ENCODE assay signal across 18 cellular contexts in the genomic region with DNA sequence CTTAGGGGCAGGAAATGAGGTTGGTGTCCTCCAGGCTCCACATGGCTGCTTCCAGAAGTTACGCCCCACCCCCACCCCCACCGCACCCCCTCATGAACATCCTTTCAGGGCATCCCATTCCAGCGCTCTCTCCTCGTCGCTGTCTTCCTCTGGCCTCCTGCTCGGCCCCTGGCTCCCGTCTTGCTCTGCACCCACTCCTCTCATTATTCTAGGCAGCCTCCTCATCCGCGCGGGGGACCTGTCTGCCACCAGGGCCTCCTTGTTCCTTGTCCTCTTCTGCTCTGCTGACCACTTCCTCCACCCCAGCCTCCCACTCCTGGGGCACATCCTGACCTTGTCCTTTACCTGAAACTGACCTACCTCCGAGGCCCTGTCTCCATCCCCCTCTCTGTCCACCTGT. TPM values are rescaled to one million over a fixed set of nuclear protein-coding genes. Genes with fewer than 3 reads are reported as not detected.
DNase-seq lines count a peak whose midpoint lies in the region; ATAC-seq and TF ChIP-seq lines count a peak whose summit lies in the region.
"Had no signal": no experiment of that assay in that cellular context is flagged by ENCODE, and none has a peak within 500 bp of the region (broad histone marks: within the 10 kb centered on the region; RNA-seq: fewer than 3 reads in every experiment).

No MANE protein-coding gene starts in this region.

- TF ChIP-seq POLR2A in body of pancreas (IDR thresholded peaks at IDR 0.05) (no peak), stomach (IDR thresholded peaks at IDR 0.05) (no peak)

- peaks cover 28% of the 10 kb centered on the region for H3K4me1 ChIP-seq in GM23248 (ENCODE audit: insufficient read depth)
- peaks cover 40% of the 10 kb centered on the region for H3K4me1 ChIP-seq in body of pancreas
- H3K4me1 ChIP-seq in liver (ENCODE audit: control insufficient read depth in 4 of 4, insufficient read depth in 4 of 4, low read length in 3 of 4) = peaks cover 6 to 28% (median 20%) of the 10 kb centered on the region in 4 donors
- peaks cover 32 to 50% (median 43%) of the 10 kb centered on the region in 4 donors for H3K4me1 ChIP-seq in stomach

- H3K9me3 ChIP-seq in GM23248 (ENCODE audit: low read depth) (no peaks in the 10 kb centered on the region), body of pancreas (no peaks in the 10 kb centered on the region), liver (ENCODE audit: control insufficient read depth in 4 of 4, low read length in 3 of 4) (no peaks in the 10 kb centered on the region), stomach (no peaks in the 10 kb centered on the region)
- H3K9me3 ChIP-seq: testis had no signal

- H2AFZ ChIP-seq in GM23248 = no peak overlapping the region

- H3K4me2 ChIP-seq in GM23248 (ENCODE audit: unreplicated experiment) = no peak overlapping the region

- H3K36me3 ChIP-seq in GM23248 (ENCODE audit: low read depth) (no peaks in the 10 kb centered on the region), body of pancreas (replicated peaks in 1 of 2; ENCODE audit: insufficient read depth in 1 of 2, low read depth in 2 of 2) (no peaks in the 10 kb centered on the region), liver (ENCODE audit: control insufficient read depth in 4 of 4, insufficient read depth in 3 of 4, low read depth in 1 of 4, low read length in 3 of 4) (no peaks in the 10 kb centered on the region), stomach (no peaks in the 10 kb centered on the region)

- no peak for TF ChIP-seq CTCF in body of pancreas (IDR thresholded peaks at IDR 0.05)
- no peak for TF ChIP-seq CTCF in liver (IDR thresholded peaks at IDR 0.05; ENCODE audit: low read depth, low read length, missing input control)
- no peak for TF ChIP-seq CTCF in stomach (IDR thresholded peaks at IDR 0.05)

- H3K27ac ChIP-seq in GM23248 = peak overlapping the region; percentile 70
- peak overlapping the region; percentile 94 to 99 (median 98) for H3K27ac ChIP-seq in body of pancreas
- peak overlapping the region; percentile 38 to 84 for H3K27ac ChIP-seq in liver (ENCODE audit: low read depth in 1 of 2, low read length in 2 of 2)
- peak overlapping the region; percentile 62 to 96 (median 92) for H3K27ac ChIP-seq in stomach
- H3K27ac ChIP-seq: dorsolateral prefrontal cortex, testis had no signal

- H4K20me1 ChIP-seq in GM23248 (ENCODE audit: insufficient read depth) = no peaks in the 10 kb centered on the region

- TF ChIP-seq RAD21 in liver (IDR thresholded peaks at IDR 0.05) = no peak

- 94 to 98% methylated on average over 6 to 11 of the region's 11 CpGs for WGBS in GM23248 (ENCODE audit: low coverage in 1 of 2, low lambda C conversion rate in 2 of 2, missing lambda C conversion rate in 2 of 2), 2 experiments
- 78 to 82% methylated on average over 9 to 11 of the region's 11 CpGs for WGBS in body of pancreas, 2 donors
- 96% methylated on average over 11 of the region's 11 CpGs for WGBS in liver
- WGBS in stomach, 5 donors = 88 to 96% (median 90%) methylated on average over 11 of the region's 11 CpGs

- no peak for TF ChIP-seq EP300 in stomach (IDR thresholded peaks at IDR 0.05)

- in situ Hi-C loops in GM23248 (cut with MboI) = loop anchor here (10.0 kb wide), 1 partner anchor 296 kb away; no protein-coding TSS in a partner anchor

- H3K4me3 ChIP-seq in GM23248 = no peak overlapping the region
- H3K4me3 ChIP-seq in body of pancreas = no peak overlapping the region
- H3K4me3 ChIP-seq in liver (ENCODE audit: low read depth in 1 of 3, low read length in 3 of 3) = no peak overlapping the region
- H3K4me3 ChIP-seq in stomach = no peak overlapping the region
- H3K4me3 ChIP-seq: dorsolateral prefrontal cortex, testis had no signal

- DNase-seq in GM23248 (no peak), body of pancreas (no peak), stomach (no peak), AG08395 (ENCODE audit: low spot score) (no peak), NCI-H69 (lab: John Stamatoyannopoulos, UW) (no peak), ureter (ENCODE audit: low spot score) (no peak)
- DNase-seq: activated CD4-positive, alpha-beta T cell treated with anti-CD3 and anti-CD28 coated beads for 4 hours; activated T-cell treated with anti-CD3 and anti-CD28 coated beads, Interleukin-2, amount 50 U/mL, for 1 hour; C1 segment of cervical spinal cord; NCI-H1417 treated with DMSO at 0.1 percent for 48 hours; NCI-H524 treated with DMSO at 0.1 percent for 48 hours; occipital lobe; stimulated activated CD4-positive, alpha-beta T cell treated with anti-CD3 and anti-CD28 coated beads, Interleukin-15, amount 100 ng/mL, for 24 hours; T-helper 2 cell; testis had no signal

- H3F3A ChIP-seq in GM23248 (ENCODE audit: insufficient read depth) = peaks cover 27% of the 10 kb centered on the region

- intact Hi-C loops in body of pancreas (cut with DNase I) (loop anchor here (5.0 kb wide), 2 partner anchors 93 to 218 kb away; no protein-coding TSS in a partner anchor), stomach (cut with DNase I; ENCODE audit: low total_unique reads) (loop anchor here (5.0 to 10.0 kb wide), 3 partner anchors 83 to 286 kb away; no protein-coding TSS in a partner anchor)

- no peaks in the 10 kb centered on the region for H3K9me2 ChIP-seq in GM23248 (ENCODE audit: insufficient read depth)

- H3K27me3 ChIP-seq in GM23248 (replicated peaks; ENCODE audit: insufficient read depth) = no peaks in the 10 kb centered on the region
- H3K27me3 ChIP-seq in body of pancreas = no peaks in the 10 kb centered on the region
- no peaks in the 10 kb centered on the region for H3K27me3 ChIP-seq in liver (ENCODE audit: control insufficient read depth in 4 of 4, insufficient read depth in 4 of 4, low read length in 3 of 4)
- H3K27me3 ChIP-seq in stomach = no peaks in the 10 kb centered on the region
- H3K27me3 ChIP-seq: testis had no signal

- no peaks in the 10 kb centered on the region for H3K79me2 ChIP-seq in GM23248 (ENCODE audit: insufficient read depth)

- H3K9ac ChIP-seq in GM23248 = no peak overlapping the region; the same call in 1 of the 2 replicates
- H3K9ac ChIP-seq in liver (ENCODE audit: low read depth in 1 of 2, low read length in 2 of 2) = no peak overlapping the region

- no peak for ATAC-seq in body of pancreas
- no peak for ATAC-seq in GM21515 (IDR thresholded peaks at IDR 0.05; ENCODE audit: unreplicated experiment)

TF ChIP-seq in liver, 16 proteins besides CTCF, POLR2A, EP300 and RAD21 (continues in another document):
- TF ChIP-seq, protein P1, sequence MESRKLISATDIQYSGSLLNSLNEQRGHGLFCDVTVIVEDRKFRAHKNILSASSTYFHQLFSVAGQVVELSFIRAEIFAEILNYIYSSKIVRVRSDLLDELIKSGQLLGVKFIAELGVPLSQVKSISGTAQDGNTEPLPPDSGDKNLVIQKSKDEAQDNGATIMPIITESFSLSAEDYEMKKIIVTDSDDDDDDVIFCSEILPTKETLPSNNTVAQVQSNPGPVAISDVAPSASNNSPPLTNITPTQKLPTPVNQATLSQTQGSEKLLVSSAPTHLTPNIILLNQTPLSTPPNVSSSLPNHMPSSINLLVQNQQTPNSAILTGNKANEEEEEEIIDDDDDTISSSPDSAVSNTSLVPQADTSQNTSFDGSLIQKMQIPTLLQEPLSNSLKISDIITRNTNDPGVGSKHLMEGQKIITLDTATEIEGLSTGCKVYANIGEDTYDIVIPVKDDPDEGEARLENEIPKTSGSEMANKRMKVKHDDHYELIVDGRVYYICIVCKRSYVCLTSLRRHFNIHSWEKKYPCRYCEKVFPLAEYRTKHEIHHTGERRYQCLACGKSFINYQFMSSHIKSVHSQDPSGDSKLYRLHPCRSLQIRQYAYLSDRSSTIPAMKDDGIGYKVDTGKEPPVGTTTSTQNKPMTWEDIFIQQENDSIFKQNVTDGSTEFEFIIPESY (IDR thresholded peaks at IDR 0.05) = no peak
- TF ChIP-seq FOXA1 (IDR thresholded peaks at IDR 0.05) (no peak), JUND (IDR thresholded peaks at IDR 0.05) (no peak), RXRA (IDR thresholded peaks at IDR 0.05) (no peak), HNF4G (IDR thresholded peaks at IDR 0.05) (no peak), FOXA2 (IDR thresholded peaks at IDR 0.05) (no peak), GABPA (IDR thresholded peaks at IDR 0.05 in 1 of 2, conservative IDR thresholded peaks at IDR 0.05 in 1 of 2) (no peak), HNF4A (conservative IDR thresholded peaks at IDR 0.05) (no peak), NR2F2 (IDR thresholded peaks at IDR 0.05) (no peak), EGR1 (IDR thresholded peaks at IDR 0.05; ENCODE audit: low read depth in 2 of 2) (no peak), YY1 (IDR thresholded peaks at IDR 0.05) (no peak), TAF1 (conservative IDR thresholded peaks at IDR 0.05) (no peak)
- TF ChIP-seq, protein P2, sequence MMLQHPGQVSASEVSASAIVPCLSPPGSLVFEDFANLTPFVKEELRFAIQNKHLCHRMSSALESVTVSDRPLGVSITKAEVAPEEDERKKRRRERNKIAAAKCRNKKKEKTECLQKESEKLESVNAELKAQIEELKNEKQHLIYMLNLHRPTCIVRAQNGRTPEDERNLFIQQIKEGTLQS (IDR thresholded peaks at IDR 0.05) = no peak

RNA-seq across cellular contexts. Expression of a gene that starts 29.8 kb away (rescaled TPM):
- total RNA-seq in GM23248 (2014; rRNA removed; shearing (Covaris generic)) = not detected in 2 replicates
- polyA plus RNA-seq in GM23248 (2016; fragmentation: Nextera tagmentation; extraction: Ambion mirVana) (0.30 TPM in 1 of 2 replicates, not detected in the other), liver (1 to 10 TPM; 2.4 to 2.7 TPM), stomach (10 to 100 TPM in 2 of 3 donors, 1 to 10 TPM in 1; 5.9 to 32.3 (median 27.0) TPM)
- total RNA-seq in body of pancreas (10 to 100 TPM in 1 of 2 donors, 1 to 10 TPM in 1; 7.0 to 16.2 TPM), liver (1 to 10 TPM; 2.2 to 6.3 TPM), stomach (100 to 1,000 TPM in 1 of 5 donors, 10 to 100 TPM in 3, 1 to 10 TPM in 1; 6.4 to 101 (median 16.2) TPM), ureter (59.7 TPM)
- total RNA-seq: occipital lobe had no signal
